2 cellular contexts compared by ENCODE assay signal in genomic region chr6:148345578-148345977, GRCh38.
TF ChIP-seq lines count a peak whose summit lies in the region.

No MANE protein-coding gene starts in this region.

TF ChIP-seq in A549, 52 proteins besides CTCF, POLR2A, EP300 and RAD21:
- TF ChIP-seq ESRRA (IDR thresholded peaks at IDR 0.05; ENCODE audit: borderline replicate concordance, low read length) = no peak
- TF ChIP-seq, protein P1, sequence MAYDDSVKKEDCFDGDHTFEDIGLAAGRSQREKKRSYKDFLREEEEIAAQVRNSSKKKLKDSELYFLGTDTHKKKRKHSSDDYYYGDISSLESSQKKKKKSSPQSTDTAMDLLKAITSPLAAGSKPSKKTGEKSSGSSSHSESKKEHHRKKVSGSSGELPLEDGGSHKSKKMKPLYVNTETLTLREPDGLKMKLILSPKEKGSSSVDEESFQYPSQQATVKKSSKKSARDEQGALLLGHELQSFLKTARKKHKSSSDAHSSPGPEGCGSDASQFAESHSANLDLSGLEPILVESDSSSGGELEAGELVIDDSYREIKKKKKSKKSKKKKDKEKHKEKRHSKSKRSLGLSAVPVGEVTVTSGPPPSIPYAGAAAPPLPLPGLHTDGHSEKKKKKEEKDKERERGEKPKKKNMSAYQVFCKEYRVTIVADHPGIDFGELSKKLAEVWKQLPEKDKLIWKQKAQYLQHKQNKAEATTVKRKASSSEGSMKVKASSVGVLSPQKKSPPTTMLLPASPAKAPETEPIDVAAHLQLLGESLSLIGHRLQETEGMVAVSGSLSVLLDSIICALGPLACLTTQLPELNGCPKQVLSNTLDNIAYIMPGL (CRISPR knock-in tag; IDR thresholded peaks at IDR 0.05; ENCODE audit: borderline replicate concordance) = no peak
- TF ChIP-seq, protein P2, sequence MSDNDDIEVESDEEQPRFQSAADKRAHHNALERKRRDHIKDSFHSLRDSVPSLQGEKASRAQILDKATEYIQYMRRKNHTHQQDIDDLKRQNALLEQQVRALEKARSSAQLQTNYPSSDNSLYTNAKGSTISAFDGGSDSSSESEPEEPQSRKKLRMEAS (IDR thresholded peaks at IDR 0.05) = no peak
- TF ChIP-seq MAFK (IDR thresholded peaks at IDR 0.05; ENCODE audit: partially characterized antibody) = no peak
- no peak for TF ChIP-seq E2F6 (IDR thresholded peaks at IDR 0.05; ENCODE audit: borderline replicate concordance, low read depth)
- TF ChIP-seq HOXA7 (CRISPR knock-in tag; IDR thresholded peaks at IDR 0.05) = no peak
- no peak for TF ChIP-seq HEYL (CRISPR knock-in tag; IDR thresholded peaks at IDR 0.05)
- TF ChIP-seq HDAC2 (IDR thresholded peaks at IDR 0.05) = no peak
- no peak for TF ChIP-seq CEBPB (IDR thresholded peaks at IDR 0.05)
- TF ChIP-seq JUNB (IDR thresholded peaks at IDR 0.05) = no peak
- no peak for TF ChIP-seq ATOH8 (CRISPR knock-in tag; IDR thresholded peaks at IDR 0.05; ENCODE audit: low read depth)

TF ChIP-seq in IMR-90, 13 proteins besides CTCF, POLR2A, EP300 and RAD21:
- TF ChIP-seq RCOR1 (IDR thresholded peaks at IDR 0.05; ENCODE audit: insufficient replicate concordance, low read length) = no peak
- TF ChIP-seq CHD1 (IDR thresholded peaks at IDR 0.05; ENCODE audit: low read depth, low read length) = no peak
- no peak for TF ChIP-seq CEBPB (IDR thresholded peaks at IDR 0.05; ENCODE audit: low read depth, low read length)
- TF ChIP-seq SMC3 (IDR thresholded peaks at IDR 0.05; ENCODE audit: low read depth, low read length) = no peak
- TF ChIP-seq MAFK (IDR thresholded peaks at IDR 0.05; ENCODE audit: low read depth, low read length) = no peak
- TF ChIP-seq MAZ (IDR thresholded peaks at IDR 0.05; ENCODE audit: borderline replicate concordance, low read depth, low read length) = no peak
